In the genomic region with DNA sequence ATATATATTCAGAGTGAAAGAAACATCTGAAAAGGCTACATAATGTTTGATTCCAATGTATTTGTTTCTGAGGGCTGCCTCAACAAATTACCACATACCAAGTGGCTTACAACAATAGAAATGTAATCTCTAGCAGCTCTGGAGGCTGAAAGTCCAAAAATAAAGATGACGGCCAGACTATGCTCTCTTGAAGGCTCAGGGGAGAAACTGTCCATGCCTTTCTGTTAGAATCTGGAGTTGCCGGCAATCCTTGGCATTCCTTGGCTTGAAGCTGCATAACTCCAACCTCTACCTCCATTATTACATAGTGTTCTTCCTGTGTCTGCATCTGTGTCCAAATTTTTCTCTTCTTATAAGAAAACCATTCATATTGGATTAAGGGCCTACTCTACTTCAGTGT, we compare ENCODE assay signal across 14 cellular contexts.
A peak's percentile ranks its signal among the peaks of the same experiment; 100 is the strongest.
DNase-seq lines count a peak whose midpoint lies in the region; ATAC-seq and TF ChIP-seq lines count a peak whose summit lies in the region.
"Had no signal": no experiment of that assay in that cellular context is flagged by ENCODE, and none has a peak within 500 bp of the region (broad histone marks: within the 10 kb centered on the region; RNA-seq: fewer than 3 reads in every experiment).

No MANE protein-coding gene starts in this region.

- no peak overlapping the region for H3K4me3 Mint-ChIP-seq in activated naive CD8-positive, alpha-beta T cell treated with anti-CD3 and anti-CD28 coated beads for 36 hours
- H3K4me3 Mint-ChIP-seq: CD14-positive monocyte; CD4-positive, alpha-beta memory T cell; H9 had no signal

- no peak for ATAC-seq in HG03045 (IDR thresholded peaks at IDR 0.05; ENCODE audit: unreplicated experiment)
- ATAC-seq: GM12878 had no signal

- H3K27ac ChIP-seq in A673 (ENCODE audit: low read depth, low read length, poor library complexity, severe bottlenecking) = no peak overlapping the region
- H3K27ac ChIP-seq: BLaER1 had no signal

- H3K27me3 ChIP-seq in A673 (replicated peaks; ENCODE audit: insufficient read depth, low read depth, low read length, poor library complexity) = no peaks in the 10 kb centered on the region
- H3K27me3 ChIP-seq: BLaER1 had no signal

- no peaks in the 10 kb centered on the region for H3K4me1 ChIP-seq in A673 (ENCODE audit: insufficient read depth, low read length, poor library complexity, severe bottlenecking)

- no peak for TF ChIP-seq CTCF in A673 (conservative IDR thresholded peaks at IDR 0.05; ENCODE audit: low read depth, low read length)

- no peaks in the 10 kb centered on the region for H3K4me1 Mint-ChIP-seq in activated naive CD8-positive, alpha-beta T cell treated with anti-CD3 and anti-CD28 coated beads for 36 hours
- H3K4me1 Mint-ChIP-seq: CD14-positive monocyte; CD4-positive, alpha-beta memory T cell had no signal

- POLR2A ChIA-PET in A673 (lab: Charles Lee; ENCODE audit: low non-redundant PET) = no interaction called here

- H3K4me3 ChIP-seq in skeletal muscle cell (ENCODE audit: low read depth, low read length) (no peak overlapping the region), A673 (ENCODE audit: low read depth, low read length, poor library complexity, severe bottlenecking) (no peak overlapping the region)
- H3K4me3 ChIP-seq: BLaER1, GM12878 had no signal

- DNase-seq in fibroblast of gingiva (ENCODE audit: low read depth) (peak; percentile 51), fibroblast of the conjunctiva (ENCODE audit: low read depth) (peak; percentile 16), skeletal muscle cell (ENCODE audit: low read depth) (peak; percentile 59), A673 (ENCODE audit: low spot score) (no peak)
- no peak for DNase-seq in activated naive CD8-positive, alpha-beta T cell treated with anti-CD3 and anti-CD28 coated beads for 36 hours
- DNase-seq: CD4-positive, alpha-beta memory T cell; DMS153; DMS79 treated with DMSO at 0.1 percent for 48 hours; GF-D8; H9 had no signal

- H3K27ac Mint-ChIP-seq in activated naive CD8-positive, alpha-beta T cell treated with anti-CD3 and anti-CD28 coated beads for 36 hours = no peak overlapping the region
- H3K27ac Mint-ChIP-seq: CD4-positive, alpha-beta memory T cell; H9 had no signal

- no peaks in the 10 kb centered on the region for H3K9me3 Mint-ChIP-seq in activated naive CD8-positive, alpha-beta T cell treated with anti-CD3 and anti-CD28 coated beads for 36 hours
- H3K9me3 Mint-ChIP-seq: CD14-positive monocyte; CD4-positive, alpha-beta memory T cell; H9 had no signal

- intact Hi-C loops in A673 (cut with micrococcal nuclease; ENCODE audit: unreplicated experiment) = no loop called here

- no peaks in the 10 kb centered on the region for H3K9me3 ChIP-seq in A673 (ENCODE audit: low read depth, low read length, poor library complexity, severe bottlenecking)
- H3K9me3 ChIP-seq: BLaER1 had no signal

- no peaks in the 10 kb centered on the region for H3K27me3 Mint-ChIP-seq in activated naive CD8-positive, alpha-beta T cell treated with anti-CD3 and anti-CD28 coated beads for 36 hours
- H3K27me3 Mint-ChIP-seq: CD4-positive, alpha-beta memory T cell had no signal

- no TSS peak for BruUV-seq in A673 (replicated peaks; lab: Mats Ljungman, UMichigan)

- CTCF ChIA-PET in A673 (lab: Charles Lee) = no interaction called here

- H3K36me3 ChIP-seq in A673 (ENCODE audit: insufficient read depth, low read length, poor library complexity, severe bottlenecking) = no peaks in the 10 kb centered on the region
- H3K36me3 ChIP-seq: BLaER1 had no signal

- no peaks in the 10 kb centered on the region for H3K36me3 Mint-ChIP-seq in activated naive CD8-positive, alpha-beta T cell treated with anti-CD3 and anti-CD28 coated beads for 36 hours
- H3K36me3 Mint-ChIP-seq: CD14-positive monocyte; CD4-positive, alpha-beta memory T cell had no signal

Comparison
In these comparisons a context has a peak if more than half of its experiments do, and no peak if none do; other contexts are left out.
1. DNase-seq: peak in fibroblast of gingiva (single experiment), fibroblast of the conjunctiva (single experiment) and skeletal muscle cell (single experiment); none in activated naive CD8-positive, alpha-beta T cell treated with anti-CD3 and anti-CD28 coated beads for 36 hours (single experiment) and A673 (single experiment).